Comparison of ENCODE assay signal across 1 cellular context in genomic region chr11:70577258-70577603, GRCh38.
TF ChIP-seq lines count a peak whose summit lies in the region.

No MANE protein-coding gene starts in this region.

TF ChIP-seq in SK-N-SH, 30 proteins besides CTCF, POLR2A, EP300 and RAD21 (continued from another document):
- no peak for TF ChIP-seq PBX3 (IDR thresholded peaks at IDR 0.05)
- TF ChIP-seq TCF12 (IDR thresholded peaks at IDR 0.05) = no peak
- TF ChIP-seq NRF1 (IDR thresholded peaks at IDR 0.05; ENCODE audit: low read depth, low read length) = no peak
- TF ChIP-seq IRF3 (IDR thresholded peaks at IDR 0.05; ENCODE audit: low read depth, low read length) = no peak
- no peak for TF ChIP-seq CHD2 (IDR thresholded peaks at IDR 0.05; ENCODE audit: low read length, partially characterized antibody)
- no peak for TF ChIP-seq FOSL2 (IDR thresholded peaks at IDR 0.05; ENCODE audit: borderline replicate concordance, low read depth)
- no peak for TF ChIP-seq MAX (IDR thresholded peaks at IDR 0.05; ENCODE audit: low read depth)
- no peak for TF ChIP-seq SIN3A (IDR thresholded peaks at IDR 0.05; ENCODE audit: borderline replicate concordance, low read depth, low read length)
- no peak for TF ChIP-seq RCOR1 (IDR thresholded peaks at IDR 0.05; ENCODE audit: low read length)
- TF ChIP-seq POLR2AphosphoS5 (IDR thresholded peaks at IDR 0.05; ENCODE audit: low read depth, low read length) = no peak
TF ChIP-seq in SK-N-SH: peak in this region for 0.
